Comparison of ENCODE assay signal across 9 cellular contexts in the genomic region with DNA sequence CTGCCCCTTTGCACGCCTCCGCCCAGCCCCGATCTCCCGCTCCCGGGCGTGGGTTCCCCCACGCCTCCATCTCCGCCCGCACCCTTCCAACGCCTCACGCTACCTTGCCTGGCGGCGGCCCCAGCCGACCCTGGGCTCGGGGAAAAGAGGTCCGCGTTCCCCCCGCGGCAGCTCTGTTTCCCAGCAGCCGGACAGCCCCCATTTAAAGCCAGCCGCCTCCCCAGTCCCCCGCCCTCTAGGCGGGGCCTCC. TPM values are rescaled to one million over a fixed set of nuclear protein-coding genes. Genes with fewer than 3 reads are reported as not detected.
DNase-seq lines count a peak whose midpoint lies in the region; ATAC-seq and TF ChIP-seq lines count a peak whose summit lies in the region.
"Had no signal": no experiment of that assay in that cellular context is flagged by ENCODE, and none has a peak within 500 bp of the region (broad histone marks: within the 10 kb centered on the region; RNA-seq: fewer than 3 reads in every experiment).

A gene with protein sequence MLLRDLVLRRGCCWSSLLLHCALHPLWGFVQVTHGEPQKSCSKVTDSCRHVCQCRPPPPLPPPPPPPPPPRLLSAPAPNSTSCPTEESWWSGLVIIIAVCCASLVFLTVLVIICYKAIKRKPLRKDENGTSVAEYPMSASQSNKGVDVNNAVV (minus strand): TSS at position 179 of the 250 bp plus-strand sequence. CDS start 767 bp downstream, outside the sequence.

- H3K27ac Mint-ChIP-seq in activated T-cell treated with anti-CD3 and anti-CD28 coated beads, Interleukin-2, amount 50 U/mL, for 24 hours, result no peak within 1 kb of the TSS

- no peak for DNase-seq in lower lobe of right lung
- DNase-seq in NCI-H1436 (lab: John Stamatoyannopoulos, UW), result no peak
- DNase-seq in islet precursor cell, result no peak
- DNase-seq in activated T-cell treated with anti-CD3 and anti-CD28 coated beads, Interleukin-2, amount 50 U/mL, for 24 hours, result no peak
- DNase-seq: stimulated activated CD4-positive, alpha-beta T cell treated with anti-CD3 and anti-CD28 coated beads, Interleukin-12 subunit alpha, Interleukin-12 subunit beta, amount 100 ng/mL, for 4 hours had no signal

- no peaks in the 10 kb centered on the region for H3K9me3 Mint-ChIP-seq in activated T-cell treated with anti-CD3 and anti-CD28 coated beads, Interleukin-2, amount 50 U/mL, for 24 hours

- H3K36me3 ChIP-seq in HEK293 (ENCODE audit: control insufficient read depth in 2 of 2, insufficient read depth in 1 of 2, low read length in 2 of 2) (no peaks in the 10 kb centered on the region), lower lobe of right lung (no peaks in the 10 kb centered on the region), stomach smooth muscle (ENCODE audit: control insufficient read depth in 2 of 2, insufficient read depth in 2 of 2, low read length in 2 of 2) (peaks cover 4 to 6% of the 10 kb centered on the region in 2 donors)

- POLR2A ChIA-PET in HEK293 (lab: Yijun Ruan, JAX), result no interaction called here

- no peak for TF ChIP-seq CTCF in HEK293 (tag by site-specific recombination; IDR thresholded peaks at IDR 0.05)
- TF ChIP-seq CTCF in lower lobe of right lung (IDR thresholded peaks at IDR 0.05), result no peak

- peaks cover 5% of the 10 kb centered on the region for H3K4me1 Mint-ChIP-seq in activated T-cell treated with anti-CD3 and anti-CD28 coated beads, Interleukin-2, amount 50 U/mL, for 24 hours (ENCODE audit: low read depth)

- H3K4me3 ChIP-seq in HEK293 (ENCODE audit: low read depth, low read length) (peak within 1 kb of the TSS; percentile 44), lower lobe of right lung (peak within 1 kb of the TSS; percentile 46), stomach smooth muscle (ENCODE audit: low read length in 2 of 2) (peak within 1 kb of the TSS; percentile 90 to 92)

- H3K36me3 Mint-ChIP-seq in activated T-cell treated with anti-CD3 and anti-CD28 coated beads, Interleukin-2, amount 50 U/mL, for 24 hours (ENCODE audit: low read depth), result no peaks in the 10 kb centered on the region

- intact Hi-C loops in lower lobe of right lung (cut with DNase I), result no loop called here

- ATAC-seq in lower lobe of right lung (no peak), HG03442 (IDR thresholded peaks at IDR 0.05; ENCODE audit: unreplicated experiment) (no peak)

- H3K9me3 ChIP-seq in HEK293 (ENCODE audit: control insufficient read depth, insufficient read depth, low read depth, low read length), result no peaks in the 10 kb centered on the region
- H3K9me3 ChIP-seq in lower lobe of right lung, result no peaks in the 10 kb centered on the region
- H3K9me3 ChIP-seq in stomach smooth muscle (ENCODE audit: control insufficient read depth in 2 of 2, low read length in 2 of 2), result no peaks in the 10 kb centered on the region

- peak within 1 kb of the TSS; percentile 67 to 80 for H3K9ac ChIP-seq in stomach smooth muscle (ENCODE audit: low read length in 2 of 2)

- H3K27me3 Mint-ChIP-seq in activated T-cell treated with anti-CD3 and anti-CD28 coated beads, Interleukin-2, amount 50 U/mL, for 24 hours, result peaks cover 74% of the 10 kb centered on the region

- H3K4me3 Mint-ChIP-seq in activated T-cell treated with anti-CD3 and anti-CD28 coated beads, Interleukin-2, amount 50 U/mL, for 24 hours, result no peak within 1 kb of the TSS

- CTCF ChIA-PET in HEK293 (lab: Yijun Ruan, JAX), result interaction anchor here (0.5 to 0.6 kb wide), 2 partner anchors 73 to 116 kb away, joined by 3 read pairs; no protein-coding TSS in a partner anchor

- H3K27me3 ChIP-seq in lower lobe of right lung (ENCODE audit: low read depth) (peaks cover 34% of the 10 kb centered on the region), stomach smooth muscle (ENCODE audit: control insufficient read depth in 1 of 2, insufficient read depth in 2 of 2, low read length in 2 of 2) (no peaks in the 10 kb centered on the region)

- H3K27ac ChIP-seq in HEK293 (ENCODE audit: extremely low read depth, low read depth, low read length), result peak within 1 kb of the TSS; percentile 56; the same call in 1 of the 2 replicates
- H3K27ac ChIP-seq in cingulate gyrus (ENCODE audit: low read depth, low read length), result peak within 1 kb of the TSS; percentile 72
- no peak within 1 kb of the TSS for H3K27ac ChIP-seq in lower lobe of right lung
- H3K27ac ChIP-seq in stomach smooth muscle (ENCODE audit: low read length), result peak within 1 kb of the TSS; percentile 88

- H3K4me1 ChIP-seq in HEK293 (ENCODE audit: control insufficient read depth, insufficient read depth, low read length) (no peaks in the 10 kb centered on the region; the same call in 1 of the 2 replicates), lower lobe of right lung (no peaks in the 10 kb centered on the region), stomach smooth muscle (ENCODE audit: control insufficient read depth, insufficient read depth, low read length) (peaks cover 65% of the 10 kb centered on the region)

TF ChIP-seq in HEK293, 187 proteins besides CTCF, POLR2A, EP300 and RAD21:
- TF ChIP-seq ZNF292 (tag by site-specific recombination; IDR thresholded peaks at IDR 0.05; ENCODE audit: borderline replicate concordance, low read depth), result no peak
- TF ChIP-seq ZFHX2 (tag by site-specific recombination; conservative IDR thresholded peaks at IDR 0.05), result peak; percentile 91
- TF ChIP-seq ZBTB8A (tag by site-specific recombination; IDR thresholded peaks at IDR 0.05), result 0 out of 2 replicates have a peak, but pooled peaks have one; percentile 27
- TF ChIP-seq, protein P1, sequence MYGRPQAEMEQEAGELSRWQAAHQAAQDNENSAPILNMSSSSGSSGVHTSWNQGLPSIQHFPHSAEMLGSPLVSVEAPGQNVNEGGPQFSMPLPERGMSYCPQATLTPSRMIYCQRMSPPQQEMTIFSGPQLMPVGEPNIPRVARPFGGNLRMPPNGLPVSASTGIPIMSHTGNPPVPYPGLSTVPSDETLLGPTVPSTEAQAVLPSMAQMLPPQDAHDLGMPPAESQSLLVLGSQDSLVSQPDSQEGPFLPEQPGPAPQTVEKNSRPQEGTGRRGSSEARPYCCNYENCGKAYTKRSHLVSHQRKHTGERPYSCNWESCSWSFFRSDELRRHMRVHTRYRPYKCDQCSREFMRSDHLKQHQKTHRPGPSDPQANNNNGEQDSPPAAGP (tag by site-specific recombination; IDR thresholded peaks at IDR 0.05), result 0 out of 2 replicates have a peak, but pooled peaks have one; percentile 11
- TF ChIP-seq KLF8 (tag by site-specific recombination; IDR thresholded peaks at IDR 0.05), result peak; percentile 59; the same call in 1 of the 2 replicates
- TF ChIP-seq, protein P2, sequence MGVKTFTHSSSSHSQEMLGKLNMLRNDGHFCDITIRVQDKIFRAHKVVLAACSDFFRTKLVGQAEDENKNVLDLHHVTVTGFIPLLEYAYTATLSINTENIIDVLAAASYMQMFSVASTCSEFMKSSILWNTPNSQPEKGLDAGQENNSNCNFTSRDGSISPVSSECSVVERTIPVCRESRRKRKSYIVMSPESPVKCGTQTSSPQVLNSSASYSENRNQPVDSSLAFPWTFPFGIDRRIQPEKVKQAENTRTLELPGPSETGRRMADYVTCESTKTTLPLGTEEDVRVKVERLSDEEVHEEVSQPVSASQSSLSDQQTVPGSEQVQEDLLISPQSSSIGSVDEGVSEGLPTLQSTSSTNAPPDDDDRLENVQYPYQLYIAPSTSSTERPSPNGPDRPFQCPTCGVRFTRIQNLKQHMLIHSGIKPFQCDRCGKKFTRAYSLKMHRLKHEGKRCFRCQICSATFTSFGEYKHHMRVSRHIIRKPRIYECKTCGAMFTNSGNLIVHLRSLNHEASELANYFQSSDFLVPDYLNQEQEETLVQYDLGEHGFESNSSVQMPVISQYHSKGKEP (tag by site-specific recombination; IDR thresholded peaks at IDR 0.05), result no peak
- TF ChIP-seq ZNF76 (tag by site-specific recombination; IDR thresholded peaks at IDR 0.05; ENCODE audit: borderline replicate concordance, low read depth), result 0 out of 2 replicates have a peak, but pooled peaks have one; percentile 17
- peak; percentile 71 for TF ChIP-seq SP3 (tag by site-specific recombination; IDR thresholded peaks at IDR 0.05)
- peak; percentile 59 for TF ChIP-seq ZNF335 (tag by site-specific recombination; conservative IDR thresholded peaks at IDR 0.05)
- no peak for TF ChIP-seq ZNF140 (tag by site-specific recombination; IDR thresholded peaks at IDR 0.05)
- TF ChIP-seq EGR2 (tag by site-specific recombination; IDR thresholded peaks at IDR 0.05; ENCODE audit: low read depth), result peak; percentile 87
- TF ChIP-seq ZNF777 (tag by site-specific recombination; IDR thresholded peaks at IDR 0.05; ENCODE audit: borderline replicate concordance), result peak; percentile 18; the same call in 1 of the 2 replicates
- no peak for TF ChIP-seq ZNF776 (tag by site-specific recombination; IDR thresholded peaks at IDR 0.05; ENCODE audit: borderline replicate concordance)
- peak; percentile 16; the same call in 1 of the 2 replicates for TF ChIP-seq ZNF223 (tag by site-specific recombination; IDR thresholded peaks at IDR 0.05)
- peak; percentile 45; the same call in 1 of the 2 replicates for TF ChIP-seq ZNF2 (tag by site-specific recombination; IDR thresholded peaks at IDR 0.05)
- peak; percentile 90 for TF ChIP-seq KLF1 (tag by site-specific recombination; IDR thresholded peaks at IDR 0.05)

RNA-seq across cellular contexts. Expression of the gene that starts here (rescaled TPM):
- 3.0 TPM for total RNA-seq in lower lobe of right lung
